22 cellular contexts compared by ENCODE assay signal in genomic region chr4:93103042-93103441, GRCh38.
DNase-seq lines count a peak whose midpoint lies in the region; ATAC-seq, FAIRE-seq and TF ChIP-seq lines count a peak whose summit lies in the region.
"Had no signal": no experiment of that assay in that cellular context is flagged by ENCODE, and none has a peak within 500 bp of the region (broad histone marks: within the 10 kb centered on the region; RNA-seq: fewer than 3 reads in every experiment).

No MANE protein-coding gene starts in this region.

- H3K4me2 ChIP-seq in HepG2 (ENCODE audit: low read depth, low read length) = no peak overlapping the region
- H3K4me2 ChIP-seq: KMS-11 had no signal

- ATAC-seq in HepG2 (peak; percentile 82), right lobe of liver (no peak), HG02938 (IDR thresholded peaks at IDR 0.05; ENCODE audit: unreplicated experiment) (no peak)
- ATAC-seq: CD8-positive, alpha-beta T cell had no signal

- H3K9me3 Mint-ChIP-seq in CD8-positive, alpha-beta memory T cell = peaks cover 6 to 25% (median 15%) of the 10 kb centered on the region in 5 donors

- no peak overlapping the region for H2AFZ ChIP-seq in HepG2 (ENCODE audit: low read length)

- no peak for TF ChIP-seq POLR2A in HepG2 (IDR thresholded peaks at IDR 0.05; ENCODE audit: insufficient read depth in 1 of 2, low read depth in 2 of 2, low read length in 2 of 2)
- TF ChIP-seq POLR2A in right lobe of liver (IDR thresholded peaks at IDR 0.05) = no peak
- no peak for TF ChIP-seq POLR2A in GM12892 (IDR thresholded peaks at IDR 0.05; ENCODE audit: low read depth, low read length)

- no peak for TF ChIP-seq CTCF in HepG2 (CRISPR knock-in tag; IDR thresholded peaks at IDR 0.05)
- no peak for TF ChIP-seq CTCF in right lobe of liver (IDR thresholded peaks at IDR 0.05)

- POLR2A ChIA-PET in HepG2 (lab: Yijun Ruan, JAX) = no interaction called here
- POLR2A ChIA-PET in CD8-positive, alpha-beta memory T cell (lab: Charles Lee) = no interaction called here

- H3K9me3 ChIP-seq in HepG2 (ENCODE audit: low read length) (no peaks in the 10 kb centered on the region), right lobe of liver (no peaks in the 10 kb centered on the region)
- no peaks in the 10 kb centered on the region for H3K9me3 ChIP-seq in CD8-positive, alpha-beta memory T cell (ENCODE audit: low read length)
- H3K9me3 ChIP-seq: Peyer's patch had no signal

- DNase-seq in HepG2 (ENCODE audit: low spot score) (no peak), right lobe of liver (no peak), UCSD-AML1 (lab: John Stamatoyannopoulos, UW; ENCODE audit: unreplicated experiment) (peak; percentile 4), iPS-NIHi7 (ENCODE audit: extremely low spot score) (peak; percentile 35), GM12892 (ENCODE audit: insufficient read length) (no peak), NCI-H1092 treated with DMSO at 0.1 percent for 48 hours (lab: John Stamatoyannopoulos, UW) (no peak)
- DNase-seq in CD8-positive, alpha-beta memory T cell = no peak
- DNase-seq: C1 segment of cervical spinal cord; Calu3; CD8-positive, alpha-beta T cell; GF-D8; IMR-90; NCI-H1105; NCI-H2029 treated with DMSO at 0.1 percent for 48 hours; NCI-H226; NCI-H524; NCI-H82; Peyer's patch had no signal

- in situ Hi-C loops in HepG2 (cut with HindIII; ENCODE audit: extremely low pct_ligation_motif_present, low pct_unique_long_range_greater_than_20kb) = no loop called here

- TF ChIP-seq RAD21 in HepG2 (CRISPR knock-in tag; IDR thresholded peaks at IDR 0.05) = no peak

- BruUV-seq in HepG2 (replicated peaks; lab: Mats Ljungman, UMichigan) = no TSS peak

- FAIRE-seq in HepG2 (lab: Jason Lieb, UNC) = no peak
- no peak for FAIRE-seq in GM12892 (lab: Jason Lieb, UNC)
- FAIRE-seq: H54 had no signal

- H3K27ac ChIP-seq in HepG2 (ENCODE audit: extremely low read length, insufficient read depth, low read length) (no peak overlapping the region), right lobe of liver (no peak overlapping the region)
- no peak overlapping the region for H3K27ac ChIP-seq in CD8-positive, alpha-beta memory T cell (ENCODE audit: low read depth, low read length)
- H3K27ac ChIP-seq: 22Rv1, KMS-11, Peyer's patch had no signal

- no peak overlapping the region for H3K4me3 ChIP-seq in HepG2 (replicated peaks in 1 of 3; ENCODE audit: insufficient read depth in 1 of 3, low read depth in 2 of 3, low read length in 3 of 3)
- H3K4me3 ChIP-seq in right lobe of liver = no peak overlapping the region
- no peak overlapping the region for H3K4me3 ChIP-seq in CD8-positive, alpha-beta memory T cell (ENCODE audit: low read length)
- H3K4me3 ChIP-seq: Peyer's patch had no signal

- no peaks in the 10 kb centered on the region for H3K4me1 Mint-ChIP-seq in CD8-positive, alpha-beta memory T cell

- no peaks in the 10 kb centered on the region for H3K36me3 Mint-ChIP-seq in CD8-positive, alpha-beta memory T cell
- H3K36me3 Mint-ChIP-seq: CD8-positive, alpha-beta T cell had no signal

- H3K79me2 ChIP-seq in HepG2 (ENCODE audit: insufficient read depth, low read length) = no peaks in the 10 kb centered on the region

- no peaks in the 10 kb centered on the region for H3K27me3 Mint-ChIP-seq in CD8-positive, alpha-beta memory T cell

- 31% methylated on average over 7 of the region's 7 CpGs for WGBS in HepG2 (ENCODE audit: low lambda C conversion rate)
- WGBS in right lobe of liver (ENCODE audit: insufficient coverage, low coverage, low lambda C conversion rate, missing lambda C conversion rate) = 80% methylated on average over 5 of the region's 7 CpGs

- H3K27me3 ChIP-seq in HepG2 (ENCODE audit: control insufficient read depth in 1 of 2, insufficient read depth in 2 of 2, low read length in 2 of 2) = no peaks in the 10 kb centered on the region
- H3K27me3 ChIP-seq in right lobe of liver = no peaks in the 10 kb centered on the region
- no peaks in the 10 kb centered on the region for H3K27me3 ChIP-seq in CD8-positive, alpha-beta memory T cell (ENCODE audit: insufficient read depth, low read length, poor library complexity, severe bottlenecking)
- H3K27me3 ChIP-seq: Peyer's patch had no signal

- H3K4me3 Mint-ChIP-seq in CD8-positive, alpha-beta memory T cell = peak overlapping the region in 1 of 7 donors; percentile 25
- H3K4me3 Mint-ChIP-seq: CD8-positive, alpha-beta T cell had no signal

- intact Hi-C loops in HepG2 (cut with micrococcal nuclease; ENCODE audit: unreplicated experiment) = no loop called here
- intact Hi-C loops in right lobe of liver (cut with DNase I) = no loop called here

- CTCF ChIA-PET in HepG2 (lab: Yijun Ruan, JAX; ENCODE audit: low intra/inter-chr PET ratio, low total read pairs) = no interaction called here
- CTCF ChIA-PET in CD8-positive, alpha-beta memory T cell (lab: Charles Lee) = no interaction called here

- H3K27ac Mint-ChIP-seq in CD8-positive, alpha-beta memory T cell = no peak overlapping the region
- H3K27ac Mint-ChIP-seq: CD8-positive, alpha-beta T cell had no signal

- no peaks in the 10 kb centered on the region for H3K36me3 ChIP-seq in HepG2 (replicated peaks in 1 of 2; ENCODE audit: control insufficient read depth in 1 of 2, insufficient read depth in 2 of 2, low read length in 2 of 2)
- no peaks in the 10 kb centered on the region for H3K36me3 ChIP-seq in right lobe of liver
- no peaks in the 10 kb centered on the region for H3K36me3 ChIP-seq in CD8-positive, alpha-beta memory T cell (ENCODE audit: insufficient read depth, low read length)
- H3K36me3 ChIP-seq: Peyer's patch had no signal

- TF ChIP-seq EP300 in HepG2 (IDR thresholded peaks at IDR 0.05; ENCODE audit: low read depth in 2 of 2, low read length in 2 of 2) (no peak), HepG2 (CRISPR knock-in tag; IDR thresholded peaks at IDR 0.05; ENCODE audit: borderline replicate concordance) (no peak)

- H3K9ac ChIP-seq in HepG2 (ENCODE audit: insufficient read depth, low read depth, low read length) = no peak overlapping the region
- H3K9ac ChIP-seq: KMS-11 had no signal

- no peaks in the 10 kb centered on the region for H3K4me1 ChIP-seq in HepG2 (ENCODE audit: insufficient read depth, low read length)
- H3K4me1 ChIP-seq in right lobe of liver = no peaks in the 10 kb centered on the region
- H3K4me1 ChIP-seq in CD8-positive, alpha-beta memory T cell (ENCODE audit: insufficient read depth, low read length) = no peaks in the 10 kb centered on the region
- H3K4me1 ChIP-seq: Peyer's patch had no signal

- H4K20me1 ChIP-seq in HepG2 (ENCODE audit: insufficient read depth, low read length) = no peaks in the 10 kb centered on the region

TF ChIP-seq in HepG2, 621 proteins besides CTCF, POLR2A, EP300 and RAD21 (continues in another document):
- no peak for TF ChIP-seq ZNF12 (CRISPR knock-in tag; IDR thresholded peaks at IDR 0.05)
- TF ChIP-seq KAT8 (CRISPR knock-in tag; IDR thresholded peaks at IDR 0.05) = no peak
- TF ChIP-seq ZBTB21 (CRISPR knock-in tag; IDR thresholded peaks at IDR 0.05) = no peak
- TF ChIP-seq HNF4G (IDR thresholded peaks at IDR 0.05; ENCODE audit: borderline replicate concordance, low read depth, low read length) = no peak
- TF ChIP-seq HNF4G (CRISPR knock-in tag; IDR thresholded peaks at IDR 0.05; ENCODE audit: borderline replicate concordance, low read depth) = no peak
- no peak for TF ChIP-seq DMAP1 (CRISPR knock-in tag; IDR thresholded peaks at IDR 0.05)
- TF ChIP-seq, protein P1, sequence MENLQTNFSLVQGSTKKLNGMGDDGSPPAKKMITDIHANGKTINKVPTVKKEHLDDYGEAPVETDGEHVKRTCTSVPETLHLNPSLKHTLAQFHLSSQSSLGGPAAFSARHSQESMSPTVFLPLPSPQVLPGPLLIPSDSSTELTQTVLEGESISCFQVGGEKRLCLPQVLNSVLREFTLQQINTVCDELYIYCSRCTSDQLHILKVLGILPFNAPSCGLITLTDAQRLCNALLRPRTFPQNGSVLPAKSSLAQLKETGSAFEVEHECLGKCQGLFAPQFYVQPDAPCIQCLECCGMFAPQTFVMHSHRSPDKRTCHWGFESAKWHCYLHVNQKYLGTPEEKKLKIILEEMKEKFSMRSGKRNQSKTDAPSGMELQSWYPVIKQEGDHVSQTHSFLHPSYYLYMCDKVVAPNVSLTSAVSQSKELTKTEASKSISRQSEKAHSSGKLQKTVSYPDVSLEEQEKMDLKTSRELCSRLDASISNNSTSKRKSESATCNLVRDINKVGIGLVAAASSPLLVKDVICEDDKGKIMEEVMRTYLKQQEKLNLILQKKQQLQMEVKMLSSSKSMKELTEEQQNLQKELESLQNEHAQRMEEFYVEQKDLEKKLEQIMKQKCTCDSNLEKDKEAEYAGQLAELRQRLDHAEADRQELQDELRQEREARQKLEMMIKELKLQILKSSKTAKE (CRISPR knock-in tag; IDR thresholded peaks at IDR 0.05; ENCODE audit: borderline replicate concordance) = no peak
- no peak for TF ChIP-seq HNRNPK (IDR thresholded peaks at IDR 0.05; ENCODE audit: low read depth, low read length, poor library complexity, severe bottlenecking)
- no peak for TF ChIP-seq ZGPAT (CRISPR knock-in tag; IDR thresholded peaks at IDR 0.05)
- TF ChIP-seq ZFP62 (CRISPR knock-in tag; IDR thresholded peaks at IDR 0.05) = no peak
- no peak for TF ChIP-seq TCF7L2 (IDR thresholded peaks at IDR 0.05; ENCODE audit: low read depth, low read length)

Comparison
In these comparisons a context has a peak if more than half of its experiments do, and no peak if none do; other contexts are left out.
1. DNase-seq: peak in UCSD-AML1 (single experiment) and iPS-NIHi7 (single experiment); none in HepG2 (single experiment), right lobe of liver (0 of 3), GM12892 (single experiment), CD8-positive, alpha-beta memory T cell (0 of 5) and NCI-H1092 treated with DMSO at 0.1 percent for 48 hours (single experiment).